In genomic region chr5:167593706-167594105, GRCh38 we compare ENCODE assay signal across 3 cellular contexts.
"Had no signal": no experiment of that assay in that cellular context is flagged by ENCODE, and none has a peak within 500 bp of the region (broad histone marks: within the 10 kb centered on the region; RNA-seq: fewer than 3 reads in every experiment).

No MANE protein-coding gene starts in this region.

- ATAC-seq: GM12878 had no signal

- H3K4me3 ChIP-seq: GM12878 had no signal

- DNase-seq: GDM1, GF-D8 had no signal
